22 cellular contexts compared by ENCODE assay signal in the genomic region with DNA sequence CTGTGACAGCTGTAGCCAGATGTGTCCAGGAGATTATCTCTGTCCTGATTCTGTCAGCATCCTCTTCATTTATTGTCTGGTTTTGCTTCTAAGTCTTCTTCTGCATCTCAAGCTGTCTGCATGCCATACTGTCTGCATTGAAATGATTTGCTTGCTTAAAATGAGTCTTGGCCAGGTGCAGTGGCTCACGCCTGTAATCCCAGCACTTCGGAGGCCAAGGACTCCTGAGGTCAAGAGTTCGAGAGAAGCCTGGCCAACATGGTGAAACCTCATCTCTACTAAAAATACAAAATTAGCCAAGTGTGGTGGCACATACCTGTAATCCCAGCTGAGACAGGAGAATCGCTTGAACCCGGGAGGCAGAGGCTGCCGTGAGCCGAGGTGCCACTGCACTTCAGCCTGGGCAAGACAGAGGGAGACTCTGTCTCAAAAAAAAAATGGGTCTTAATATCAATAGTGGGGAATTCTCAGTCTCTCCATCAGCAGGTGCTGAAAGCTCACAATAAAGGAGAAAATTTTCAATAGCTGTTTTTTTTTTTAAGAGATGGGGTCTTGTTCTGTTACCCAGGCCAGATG. TPM values are rescaled to one million over a fixed set of nuclear protein-coding genes. Genes with fewer than 3 reads are reported as not detected.
DNase-seq lines count a peak whose midpoint lies in the region; ATAC-seq, FAIRE-seq and TF ChIP-seq lines count a peak whose summit lies in the region.
"Had no signal": no experiment of that assay in that cellular context is flagged by ENCODE, and none has a peak within 500 bp of the region (broad histone marks: within the 10 kb centered on the region; RNA-seq: fewer than 3 reads in every experiment).

No MANE protein-coding gene starts in this region.

- intact Hi-C loops in natural killer cell (cut with micrococcal nuclease) (no loop called here), left cardiac atrium (cut with DNase I) (no loop called here)

- no peak overlapping the region for H2BK15ac ChIP-seq in H1 (ENCODE audit: low read length)

- H4K91ac ChIP-seq in H1 (replicated peaks; ENCODE audit: insufficient read length, low read length) = no peak overlapping the region

- H3K9me3 Mint-ChIP-seq in natural killer cell = peaks cover 0 to 2% of the 10 kb centered on the region in 2 donors
- H3K9me3 Mint-ChIP-seq in natural killer cell treated with Interleukin-12 subunit alpha and Interleukin-12 subunit beta and Interleukin-15 and Interleukin-18, amount 100 ng/mL, for 72 hours = no peaks in the 10 kb centered on the region
- H3K9me3 Mint-ChIP-seq: activated T-helper 17 cell treated with anti-CD3 and anti-CD28 coated beads, Interleukin-2, amount 50 U/mL, for 72 hours had no signal

- no peak overlapping the region for H2BK120ac ChIP-seq in H1 (replicated peaks; ENCODE audit: low read depth, low read length)

- no peak for FAIRE-seq in H1 (lab: Jason Lieb, UNC)
- FAIRE-seq in urothelium cell line (lab: Jason Lieb, UNC) = no peak
- FAIRE-seq: H54 had no signal

- H3K4me3 Mint-ChIP-seq in natural killer cell = peak overlapping the region; percentile 83
- no peak overlapping the region for H3K4me3 Mint-ChIP-seq in natural killer cell treated with Interleukin-12 subunit alpha and Interleukin-12 subunit beta and Interleukin-15 and Interleukin-18, amount 100 ng/mL, for 72 hours
- H3K4me3 Mint-ChIP-seq: activated CD4-positive, alpha-beta T cell treated with anti-CD3 and anti-CD28 coated beads for 36 hours had no signal

- TF ChIP-seq RAD21 in H1 (IDR thresholded peaks at IDR 0.05 in 1 of 2, conservative IDR thresholded peaks at IDR 0.05 in 1 of 2; ENCODE audit: low read depth in 2 of 2, low read length in 2 of 2) = peak; percentile 19 to 35; a peak in 3 of 4 replicates

- no peak overlapping the region for H2BK12ac ChIP-seq in H1 (ENCODE audit: low read depth, low read length)

- no peaks in the 10 kb centered on the region for H3K79me1 ChIP-seq in H1 (ENCODE audit: low read depth, low read length)

- POLR2A ChIA-PET in H1 (lab: Charles Lee; ENCODE audit: partially characterized antibody) = no interaction called here

- no peaks in the 10 kb centered on the region for H3K79me2 ChIP-seq in OCI-LY3 (ENCODE audit: low read length)
- H3K79me2 ChIP-seq in H1 (ENCODE audit: control insufficient read depth in 1 of 2, insufficient read depth in 2 of 2, low read length in 2 of 2) = no peaks in the 10 kb centered on the region

- no peak overlapping the region for H2AK5ac ChIP-seq in H1 (ENCODE audit: low read depth, low read length)

- H3K4me1 Mint-ChIP-seq in natural killer cell = peaks cover 36 to 42% of the 10 kb centered on the region in 2 donors
- H3K4me1 Mint-ChIP-seq in natural killer cell treated with Interleukin-12 subunit alpha and Interleukin-12 subunit beta and Interleukin-15 and Interleukin-18, amount 100 ng/mL, for 72 hours (ENCODE audit: low read depth in 2 of 2) = peaks cover 31 to 32% of the 10 kb centered on the region in 2 donors

- H4K20me1 ChIP-seq in OCI-LY3 (ENCODE audit: insufficient read depth, low read length) = no peaks in the 10 kb centered on the region
- no peaks in the 10 kb centered on the region for H4K20me1 ChIP-seq in H1 (replicated peaks in 1 of 2; ENCODE audit: control insufficient read depth in 1 of 2, insufficient read depth in 2 of 2, low read length in 2 of 2)

- H3K9ac ChIP-seq in OCI-LY3 (ENCODE audit: low read length) = no peak overlapping the region
- H3K9ac ChIP-seq in H1 (replicated peaks in 1 of 4; ENCODE audit: extremely low read depth in 1 of 4, low read depth in 3 of 4, low read length in 3 of 4) = no peak overlapping the region

- TF ChIP-seq EP300 in H1 (IDR thresholded peaks at IDR 0.05; ENCODE audit: borderline replicate concordance in 1 of 2, low read depth in 2 of 2, low read length in 2 of 2) = no peak

- CTCF ChIA-PET in H1 (lab: Charles Lee; ENCODE audit: partially characterized antibody) = interaction anchor here (0.6 to 4.5 kb wide), 14 partner anchors 10 to 657 kb away, joined by 3 to 20 read pairs (median 3); a partner anchor contains a TSS

- H3K27me3 ChIP-seq in OCI-LY3 (ENCODE audit: low read depth, low read length) (peaks cover 14% of the 10 kb centered on the region; the same call in 1 of the 2 replicates), H1 (replicated peaks in 1 of 4; ENCODE audit: control insufficient read depth in 3 of 4, extremely low read depth in 1 of 4, insufficient read depth in 3 of 4, low read length in 3 of 4) (no peaks in the 10 kb centered on the region)

- H2AFZ ChIP-seq in OCI-LY3 (ENCODE audit: low read depth, low read length) = no peak overlapping the region
- H2AFZ ChIP-seq in H1 (ENCODE audit: low read length) = no peak overlapping the region

- no peak for TF ChIP-seq CTCF in natural killer cell (IDR thresholded peaks at IDR 0.05)
- peak; percentile 45 for TF ChIP-seq CTCF in OCI-LY3 (IDR thresholded peaks at IDR 0.05; ENCODE audit: low read depth, low read length)
- peak in 2 of 3 experiments; percentile 23 to 28; a peak in 2 of 4 replicates for TF ChIP-seq CTCF in H1 (IDR thresholded peaks at IDR 0.05; ENCODE audit: control extremely low read depth in 1 of 3, insufficient read depth in 1 of 3, low read depth in 1 of 3, low read length in 3 of 3)

- H2BK20ac ChIP-seq in H1 (ENCODE audit: low read length) = no peak overlapping the region

- H3K9me3 ChIP-seq in OCI-LY3 (ENCODE audit: insufficient read depth, low read length) (no peaks in the 10 kb centered on the region), H1 (ENCODE audit: insufficient read depth in 2 of 2, low read depth in 1 of 2, low read length in 1 of 2) (no peaks in the 10 kb centered on the region)

- no peak overlapping the region for H3K4ac ChIP-seq in H1 (replicated peaks; ENCODE audit: insufficient read length, low read depth, low read length)

- no peaks in the 10 kb centered on the region for H3K23me2 ChIP-seq in H1 (ENCODE audit: low read depth, low read length)

- no peak overlapping the region for H4K5ac ChIP-seq in H1 (ENCODE audit: insufficient read length, low read depth, low read length)

- H3K23ac ChIP-seq in H1 (ENCODE audit: insufficient read length) = no peak overlapping the region

- no peak overlapping the region for H3K27ac ChIP-seq in OCI-LY3 (ENCODE audit: low read length)
- no peak overlapping the region for H3K27ac ChIP-seq in H1 (ENCODE audit: low read depth, low read length)

- H3K27ac Mint-ChIP-seq in natural killer cell = no peak overlapping the region
- H3K27ac Mint-ChIP-seq in natural killer cell treated with Interleukin-12 subunit alpha and Interleukin-12 subunit beta and Interleukin-15 and Interleukin-18, amount 100 ng/mL, for 72 hours = peak overlapping the region in 1 of 2 donors; percentile 67
- H3K27ac Mint-ChIP-seq: activated CD4-positive, alpha-beta T cell treated with anti-CD3 and anti-CD28 coated beads for 36 hours; CD4-positive, CD25-positive, alpha-beta regulatory T cell had no signal

- peaks cover 3 to 21% of the 10 kb centered on the region in 2 donors for H3K27me3 Mint-ChIP-seq in natural killer cell (ENCODE audit: low read depth in 2 of 2)
- H3K27me3 Mint-ChIP-seq in natural killer cell treated with Interleukin-12 subunit alpha and Interleukin-12 subunit beta and Interleukin-15 and Interleukin-18, amount 100 ng/mL, for 72 hours = peaks cover 2 to 8% of the 10 kb centered on the region in 2 donors
- H3K27me3 Mint-ChIP-seq: activated CD4-positive, alpha-beta T cell treated with anti-CD3 and anti-CD28 coated beads for 36 hours; activated T-helper 17 cell treated with anti-CD3 and anti-CD28 coated beads, Interleukin-2, amount 50 U/mL, for 72 hours had no signal

- WGBS in H1 (ENCODE audit: extremely low coverage in 1 of 2, insufficient coverage in 1 of 2, insufficient read length in 1 of 2, insufficient replicate concordance in 2 of 2, low coverage in 1 of 2, low lambda C conversion rate in 2 of 2, missing lambda C conversion rate in 1 of 2), 2 experiments = 90% methylated on average over 7 of the region's 7 CpGs; no CpG with 5 or more reads in 1 of the 2 experiments

- no peak for ATAC-seq in natural killer cell
- no peak for ATAC-seq in natural killer cell treated with Interleukin-12 subunit alpha and Interleukin-12 subunit beta and Interleukin-15 and Interleukin-18, amount 100 ng/mL, for 72 hours
- ATAC-seq in left cardiac atrium = no peak
- ATAC-seq: activated CD4-positive, alpha-beta T cell treated with anti-CD3 and anti-CD28 coated beads for 36 hours; activated T-helper 17 cell treated with anti-CD3 and anti-CD28 coated beads, Interleukin-2, amount 50 U/mL, for 72 hours; naive thymus-derived CD8-positive, alpha-beta T cell; sciatic nerve had no signal

- DNase-seq in natural killer cell (no peak), H1 (ENCODE audit: low read depth in 1 of 2, low spot score in 2 of 2) (no peak), T-helper 9 cell (no peak), NOMO-1 treated with DMSO at 0.1 percent for 48 hours (lab: John Stamatoyannopoulos, UW; ENCODE audit: unreplicated experiment) (no peak), urothelium cell line (ENCODE audit: low spot score) (no peak), left cardiac atrium (no peak)
- no peak for DNase-seq in natural killer cell treated with Interleukin-12 subunit alpha and Interleukin-12 subunit beta and Interleukin-15 and Interleukin-18, amount 100 ng/mL, for 72 hours (ENCODE audit: low spot score)
- DNase-seq: ACHN; activated CD4-positive, alpha-beta T cell treated with anti-CD3 and anti-CD28 coated beads for 36 hours; CD4-positive, CD25-positive, alpha-beta regulatory T cell; dermis blood vessel endothelial cell; kidney glomerular epithelial cell; mesendoderm; naive thymus-derived CD8-positive, alpha-beta T cell; NCI-H1092; NCI-H2029 treated with DMSO at 0.1 percent for 48 hours; NCI-H446; substantia nigra had no signal

- H3K18ac ChIP-seq in H1 (ENCODE audit: extremely low read depth, low read length) = no peak overlapping the region

- H3K4me3 ChIP-seq in OCI-LY3 (ENCODE audit: low read length) (no peak overlapping the region), H1 (ENCODE audit: extremely low read depth in 1 of 4, insufficient read depth in 2 of 4, low read depth in 3 of 4, low read length in 4 of 4) (no peak overlapping the region)

- TF ChIP-seq POLR2A in H1 (IDR thresholded peaks at IDR 0.05; ENCODE audit: control extremely low read depth in 1 of 2, low read depth in 2 of 2, low read length in 2 of 2) = no peak

- no peak overlapping the region for H3K56ac ChIP-seq in H1 (replicated peaks; ENCODE audit: insufficient read length, low read depth, low read length)

- no peak overlapping the region for H3K14ac ChIP-seq in H1 (ENCODE audit: insufficient read length)

- H4K8ac ChIP-seq in H1 (ENCODE audit: extremely low read depth, insufficient read depth, low read length) = no peak overlapping the region

- no peaks in the 10 kb centered on the region for H3K36me3 Mint-ChIP-seq in natural killer cell
- H3K36me3 Mint-ChIP-seq in natural killer cell treated with Interleukin-12 subunit alpha and Interleukin-12 subunit beta and Interleukin-15 and Interleukin-18, amount 100 ng/mL, for 72 hours = no peaks in the 10 kb centered on the region
- H3K36me3 Mint-ChIP-seq: CD4-positive, CD25-positive, alpha-beta regulatory T cell; naive thymus-derived CD8-positive, alpha-beta T cell had no signal

- no peaks in the 10 kb centered on the region for H3K36me3 ChIP-seq in OCI-LY3 (replicated peaks; ENCODE audit: low read depth, low read length)
- no peaks in the 10 kb centered on the region for H3K36me3 ChIP-seq in H1 (ENCODE audit: control insufficient read depth in 2 of 4, insufficient read depth in 4 of 4, low read length in 3 of 4)

- H3K4me2 ChIP-seq in OCI-LY3 (ENCODE audit: low read length) (no peak overlapping the region), H1 (ENCODE audit: insufficient read depth in 1 of 2, low read depth in 2 of 2, low read length in 2 of 2) (no peak overlapping the region)

- H3K4me1 ChIP-seq in OCI-LY3 (ENCODE audit: low read length) = no peaks in the 10 kb centered on the region
- H3K4me1 ChIP-seq in H1 (replicated peaks in 1 of 4; ENCODE audit: control insufficient read depth in 3 of 4, insufficient read depth in 4 of 4, low read length in 3 of 4) = no peaks in the 10 kb centered on the region

- no peak overlapping the region for H2BK5ac ChIP-seq in H1 (ENCODE audit: low read depth, low read length)

RNA-seq across cellular contexts. Expression of a gene that starts 39.2 kb away (rescaled TPM):
- total RNA-seq in natural killer cell = 1 to 10 TPM; 5.5 to 9.2 (median 6.8) TPM
- 10 to 100 TPM; 10.9 to 11.3 TPM for total RNA-seq in natural killer cell treated with Interleukin-12 subunit alpha and Interleukin-12 subunit beta and Interleukin-15 and Interleukin-18, amount 100 ng/mL, for 72 hours
- 5.2 and 6.3 TPM in 2 replicates for total RNA-seq in H1 (2021; fragmentation: NEBNext Ultra II Directional; extraction: Animal tissue kit (Norgen Biotek cat#: 25700))
- 4.0 and 10.9 TPM in 2 replicates for polyA plus RNA-seq in H1 (2011; rRNA removed)
- polyA plus RNA-seq in H1 (2011; cell fraction: cytosol; rRNA removed) = 3.2 TPM
- 12.0 TPM for polyA plus RNA-seq in H1 (2011; cell fraction: nucleus; rRNA removed)
- 2.7 to 4.5 TPM (median 3.3 TPM) in 4 replicates for polyA plus RNA-seq in H1 (2012, experiment 1 of 2)
- 1.6 TPM for polyA plus RNA-seq in H1 (2012, experiment 2 of 2)
- polyA plus RNA-seq in H1 (2013, experiment 1 of 2) = 2.7 TPM
- 2.3 TPM for polyA plus RNA-seq in H1 (2013, experiment 2 of 2)
- 7.4 and 11.1 TPM in 2 replicates for polyA minus RNA-seq in H1 (2011; rRNA and poly(A)+ RNA removed)
- 2.5 TPM for polyA minus RNA-seq in H1 (2011; cell fraction: cytosol; rRNA and poly(A)+ RNA removed)
- polyA minus RNA-seq in H1 (2011; cell fraction: nucleus; rRNA and poly(A)+ RNA removed) = 38.5 TPM
- 1 to 10 TPM; 4.4 to 4.7 TPM for total RNA-seq in left cardiac atrium
